ENCODE assay signal across 14 cellular contexts in the genomic region with DNA sequence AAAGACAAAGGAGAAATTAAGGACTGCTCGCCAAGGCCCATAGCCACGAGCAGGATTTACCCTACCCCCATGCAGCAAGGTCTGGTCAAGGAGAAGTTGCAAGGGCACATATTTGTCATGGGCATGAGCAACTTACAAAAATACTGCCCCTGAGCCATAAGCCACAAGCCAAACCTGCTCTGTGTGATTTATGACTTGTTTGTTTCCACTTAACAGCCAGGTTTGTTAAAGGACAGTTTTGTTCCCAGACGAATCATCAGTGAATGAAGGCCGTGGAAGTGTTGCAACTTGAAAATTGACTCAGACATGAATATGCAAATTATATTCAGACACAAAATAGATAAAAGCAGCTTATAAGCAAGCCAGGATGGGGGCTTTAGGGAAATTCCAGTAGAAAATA. TPM values are rescaled to one million over a fixed set of nuclear protein-coding genes. Genes with fewer than 3 reads are reported as not detected.
DNase-seq lines count a peak whose midpoint lies in the region; ATAC-seq and TF ChIP-seq lines count a peak whose summit lies in the region.
"Had no signal": no experiment of that assay in that cellular context is flagged by ENCODE, and none has a peak within 500 bp of the region (broad histone marks: within the 10 kb centered on the region; RNA-seq: fewer than 3 reads in every experiment).

No MANE protein-coding gene starts in this region.

- no peaks in the 10 kb centered on the region for H3K4me1 Mint-ChIP-seq in activated CD8-positive, alpha-beta T cell treated with anti-CD3 and anti-CD28 coated beads for 36 hours (ENCODE audit: low read depth)

- H3K27ac ChIP-seq in A673 (ENCODE audit: low read depth, low read length, poor library complexity, severe bottlenecking) (no peak overlapping the region), gastrocnemius medialis (no peak overlapping the region), esophagus muscularis mucosa (replicated peaks in 1 of 4) (no peak overlapping the region)
- H3K27ac ChIP-seq: neural progenitor cell had no signal

- CTCF ChIA-PET in A673 (lab: Charles Lee): no interaction called here
- CTCF ChIA-PET in activated CD8-positive, alpha-beta T cell treated with anti-CD3 and anti-CD28 coated beads for 36 hours (lab: Charles Lee): interaction anchor here (1.0 kb wide), 2 partner anchors 37 to 49 kb away, joined by 3 read pairs; no protein-coding TSS in a partner anchor

- no peak for TF ChIP-seq EP300 in esophagus muscularis mucosa (IDR thresholded peaks at IDR 0.05)

- H3K36me3 Mint-ChIP-seq in activated CD8-positive, alpha-beta T cell treated with anti-CD3 and anti-CD28 coated beads for 36 hours (ENCODE audit: low read depth): no peaks in the 10 kb centered on the region
- H3K36me3 Mint-ChIP-seq: CD8-positive, alpha-beta T cell; neural progenitor cell; type B pancreatic cell had no signal

- no peak overlapping the region for H3K27ac Mint-ChIP-seq in activated CD8-positive, alpha-beta T cell treated with anti-CD3 and anti-CD28 coated beads for 36 hours
- H3K27ac Mint-ChIP-seq: CD8-positive, alpha-beta T cell; neural progenitor cell; type B pancreatic cell had no signal

- in situ Hi-C loops in gastrocnemius medialis (cut with MboI; ENCODE audit: low sequenced_read_pairs in 4 of 4): no loop called here

- 58% methylated on average over 4 of the region's 4 CpGs for WGBS in esophagus muscularis mucosa

- intact Hi-C loops in A673 (cut with micrococcal nuclease; ENCODE audit: unreplicated experiment) (no loop called here), gastrocnemius medialis (cut with DNase I; ENCODE audit: low total_unique reads) (no loop called here), esophagus muscularis mucosa (cut with DNase I) (no loop called here)
- intact Hi-C loops in activated CD8-positive, alpha-beta T cell treated with anti-CD3 and anti-CD28 coated beads for 36 hours (cut with micrococcal nuclease): no loop called here

- TF ChIP-seq POLR2A in gastrocnemius medialis (IDR thresholded peaks at IDR 0.05) (no peak), esophagus muscularis mucosa (IDR thresholded peaks at IDR 0.05; ENCODE audit: low read depth) (no peak)

- no TSS peak for BruUV-seq in A673 (replicated peaks; lab: Mats Ljungman, UMichigan)

- H3K9me3 Mint-ChIP-seq in activated CD8-positive, alpha-beta T cell treated with anti-CD3 and anti-CD28 coated beads for 36 hours: peaks cover 3% of the 10 kb centered on the region
- H3K9me3 Mint-ChIP-seq: type B pancreatic cell had no signal

- H3K36me3 ChIP-seq in A673 (ENCODE audit: insufficient read depth, low read length, poor library complexity, severe bottlenecking) (no peaks in the 10 kb centered on the region), gastrocnemius medialis (no peaks in the 10 kb centered on the region), esophagus muscularis mucosa (no peaks in the 10 kb centered on the region)
- H3K36me3 ChIP-seq: neural progenitor cell had no signal

- H3K4me3 Mint-ChIP-seq in activated CD8-positive, alpha-beta T cell treated with anti-CD3 and anti-CD28 coated beads for 36 hours: no peak overlapping the region
- H3K4me3 Mint-ChIP-seq: CD8-positive, alpha-beta T cell; neural progenitor cell; type B pancreatic cell had no signal

- peaks cover 6% of the 10 kb centered on the region for H3K27me3 Mint-ChIP-seq in activated CD8-positive, alpha-beta T cell treated with anti-CD3 and anti-CD28 coated beads for 36 hours
- H3K27me3 Mint-ChIP-seq: type B pancreatic cell had no signal

- H3K4me3 ChIP-seq in A673 (ENCODE audit: low read depth, low read length, poor library complexity, severe bottlenecking) (no peak overlapping the region), fibroblast of the aortic adventitia (ENCODE audit: low read depth, low read length) (no peak overlapping the region), gastrocnemius medialis (no peak overlapping the region), esophagus muscularis mucosa (no peak overlapping the region)
- H3K4me3 ChIP-seq: neural progenitor cell had no signal

- peak; percentile 56 for DNase-seq in A673 (ENCODE audit: low spot score)
- peak; percentile 28 for DNase-seq in GM03348 (ENCODE audit: low spot score)
- DNase-seq in NCI-H774 (lab: John Stamatoyannopoulos, UW): peak; percentile 57
- peak; percentile 42 for DNase-seq in fibroblast of the aortic adventitia (ENCODE audit: low read depth)
- no peak for DNase-seq in gastrocnemius medialis
- DNase-seq in esophagus muscularis mucosa (ENCODE audit: extremely low spot score): no peak
- no peak for DNase-seq in activated CD8-positive, alpha-beta T cell treated with anti-CD3 and anti-CD28 coated beads for 36 hours
- DNase-seq: CD8-positive, alpha-beta T cell; H7; NCI-H2171; T-helper 1 cell had no signal

- H3K27me3 ChIP-seq in A673 (replicated peaks; ENCODE audit: insufficient read depth, low read depth, low read length, poor library complexity) (no peaks in the 10 kb centered on the region), gastrocnemius medialis (no peaks in the 10 kb centered on the region), esophagus muscularis mucosa (no peaks in the 10 kb centered on the region)
- H3K27me3 ChIP-seq: neural progenitor cell had no signal

- H3K9me3 ChIP-seq in A673 (ENCODE audit: low read depth, low read length, poor library complexity, severe bottlenecking) (no peaks in the 10 kb centered on the region), gastrocnemius medialis (no peaks in the 10 kb centered on the region), esophagus muscularis mucosa (no peaks in the 10 kb centered on the region)

- no peak for TF ChIP-seq CTCF in A673 (conservative IDR thresholded peaks at IDR 0.05; ENCODE audit: low read depth, low read length)
- TF ChIP-seq CTCF in fibroblast of the aortic adventitia (IDR thresholded peaks at IDR 0.05; ENCODE audit: insufficient read depth, low read length): no peak
- TF ChIP-seq CTCF in gastrocnemius medialis (IDR thresholded peaks at IDR 0.05 in 4 of 5, conservative IDR thresholded peaks at IDR 0.05 in 1 of 5): no peak
- TF ChIP-seq CTCF in esophagus muscularis mucosa (IDR thresholded peaks at IDR 0.05): no peak
- no peak for TF ChIP-seq CTCF in activated CD8-positive, alpha-beta T cell treated with anti-CD3 and anti-CD28 coated beads for 36 hours (IDR thresholded peaks at IDR 0.05)

- POLR2A ChIA-PET in A673 (lab: Charles Lee; ENCODE audit: low non-redundant PET): no interaction called here
- POLR2A ChIA-PET in activated CD8-positive, alpha-beta T cell treated with anti-CD3 and anti-CD28 coated beads for 36 hours (lab: Charles Lee): interaction anchor here (0.5 kb wide), 1 partner anchor 127 kb away, joined by 3 read pairs; no protein-coding TSS in a partner anchor

- H3K4me1 ChIP-seq in A673 (ENCODE audit: insufficient read depth, low read length, poor library complexity, severe bottlenecking): peaks cover 61% of the 10 kb centered on the region
- no peaks in the 10 kb centered on the region for H3K4me1 ChIP-seq in gastrocnemius medialis
- H3K4me1 ChIP-seq in esophagus muscularis mucosa: no peaks in the 10 kb centered on the region
- H3K4me1 ChIP-seq: neural progenitor cell had no signal

- ATAC-seq in gastrocnemius medialis (no peak), HG03025 (IDR thresholded peaks at IDR 0.05; ENCODE audit: low FRiP score, unreplicated experiment) (no peak)
- no peak for ATAC-seq in activated CD8-positive, alpha-beta T cell treated with anti-CD3 and anti-CD28 coated beads for 36 hours
- ATAC-seq: CD8-positive, alpha-beta T cell had no signal

RNA-seq across cellular contexts. Expression of a gene that starts 31.3 kb away (rescaled TPM):
- total RNA-seq in A673 (2021) (4.0 and 4.3 TPM in 2 replicates), fibroblast of the aortic adventitia (ENCODE audit: low replicate concordance) (25.2 and 28.1 TPM in 2 replicates), gastrocnemius medialis (1 to 10 TPM in 2 of 4 donors, under 1 TPM in 2; 0.16 to 2.4 (median 0.82) TPM), esophagus muscularis mucosa (1 to 10 TPM in 1 of 4 donors, under 1 TPM in 2, not detected in 1; 0.17 to 1.2 (median 0.69) TPM)
- under 1 TPM in 1 of 2 experiments, not detected in 1; 0.43 TPM for total RNA-seq in activated CD8-positive, alpha-beta T cell treated with anti-CD3 and anti-CD28 coated beads for 36 hours
- total RNA-seq: CD8-positive, alpha-beta T cell had no signal

RNA-seq across cellular contexts. Expression of a gene that starts 54.6 kb away (rescaled TPM):
- total RNA-seq in A673 (2021) (94.0 and 98.4 TPM in 2 replicates), fibroblast of the aortic adventitia (ENCODE audit: low replicate concordance) (38.0 and 150 TPM in 2 replicates), gastrocnemius medialis (10 to 100 TPM; 25.4 to 95.3 (median 69.8) TPM), esophagus muscularis mucosa (10 to 100 TPM; 24.5 to 40.5 (median 31.4) TPM)
- total RNA-seq in activated CD8-positive, alpha-beta T cell treated with anti-CD3 and anti-CD28 coated beads for 36 hours: 10 to 100 TPM; 64.3 to 75.4 TPM

Comparison
In these comparisons a context has a peak if more than half of its experiments do, and no peak if none do; other contexts are left out.
1. DNase-seq: peak in A673 (single experiment), GM03348 (single experiment), NCI-H774 (single experiment) and fibroblast of the aortic adventitia (single experiment); none in gastrocnemius medialis (0 of 2), esophagus muscularis mucosa (single experiment) and activated CD8-positive, alpha-beta T cell treated with anti-CD3 and anti-CD28 coated beads for 36 hours (single experiment).